8 cellular contexts compared by ENCODE assay signal in the genomic region with DNA sequence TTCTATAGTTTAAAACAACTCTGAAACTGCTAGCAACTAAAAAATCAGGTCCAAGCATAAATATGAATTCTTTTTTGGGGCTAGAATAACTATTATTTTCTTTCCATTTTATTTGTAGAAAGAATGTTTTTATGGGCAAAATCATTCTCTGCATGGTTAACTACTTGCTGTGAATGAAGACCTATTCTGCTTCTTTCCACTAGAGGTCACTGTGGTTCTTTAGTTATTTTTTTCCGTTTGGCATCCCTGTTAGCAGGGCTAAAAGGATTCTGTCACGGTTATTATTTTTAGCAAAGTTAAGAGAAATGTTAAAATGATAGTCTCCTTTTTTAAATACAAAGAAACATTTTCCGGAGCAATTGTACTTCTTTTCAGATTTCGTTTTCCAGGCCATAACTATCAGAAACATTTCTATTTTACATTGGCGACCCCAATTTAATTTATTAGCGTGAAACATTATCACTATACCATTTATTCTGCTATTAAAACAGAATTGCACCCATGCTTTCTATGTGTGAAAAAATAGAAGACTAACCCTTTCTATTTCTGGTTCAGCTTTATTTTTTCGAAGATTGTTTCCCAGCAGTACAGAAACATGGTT.
DNase-seq lines count a peak whose midpoint lies in the region; FAIRE-seq and TF ChIP-seq lines count a peak whose summit lies in the region.

No MANE protein-coding gene starts in this region.

- no peaks in the 10 kb centered on the region for H3K9me3 Mint-ChIP-seq in activated T-cell treated with anti-CD3 and anti-CD28 coated beads, Interleukin-2, amount 50 U/mL, for 24 hours

- H3F3A ChIP-seq in smooth muscle cell (ENCODE audit: low read depth) = no peaks in the 10 kb centered on the region

- no peaks in the 10 kb centered on the region for H3K4me1 Mint-ChIP-seq in activated T-cell treated with anti-CD3 and anti-CD28 coated beads, Interleukin-2, amount 50 U/mL, for 24 hours (ENCODE audit: low read depth)

- peak overlapping the region; percentile 23 for H3K4me2 ChIP-seq in smooth muscle cell

- peaks cover 26% of the 10 kb centered on the region for H3K27me3 Mint-ChIP-seq in activated T-cell treated with anti-CD3 and anti-CD28 coated beads, Interleukin-2, amount 50 U/mL, for 24 hours

- H3K4me3 ChIP-seq in H7 (ENCODE audit: insufficient read depth, low read depth, low read length) = no peak overlapping the region
- no peak overlapping the region for H3K4me3 ChIP-seq in smooth muscle cell

- WGBS in smooth muscle cell (ENCODE audit: low lambda C conversion rate) = 41% methylated on average over 7 of the region's 7 CpGs

- DNase-seq in GM10266 (ENCODE audit: extremely low spot score) = peak; percentile 22
- peak; percentile 15 for DNase-seq in H7
- peak; percentile 66 for DNase-seq in NCI-H1417 treated with DMSO at 0.1 percent for 48 hours (lab: John Stamatoyannopoulos, UW)
- peak; percentile 23 for DNase-seq in germinal center (ENCODE audit: low spot score)
- no peak for DNase-seq in smooth muscle cell (lab: John Stamatoyannopoulos, UW; ENCODE audit: unreplicated experiment)
- DNase-seq in activated T-cell treated with anti-CD3 and anti-CD28 coated beads, Interleukin-2, amount 50 U/mL, for 24 hours = no peak
- DNase-seq in NCI-H1048 (lab: John Stamatoyannopoulos, UW) = no peak

- peak overlapping the region; percentile 7 for H2AFZ ChIP-seq in smooth muscle cell (ENCODE audit: low read depth)

- no peaks in the 10 kb centered on the region for H3K36me3 Mint-ChIP-seq in activated T-cell treated with anti-CD3 and anti-CD28 coated beads, Interleukin-2, amount 50 U/mL, for 24 hours (ENCODE audit: low read depth)

- H3K9me3 ChIP-seq in smooth muscle cell (replicated peaks; ENCODE audit: low read depth) = no peaks in the 10 kb centered on the region

- H3K27ac ChIP-seq in smooth muscle cell (ENCODE audit: low read depth) = no peak overlapping the region

- no peaks in the 10 kb centered on the region for H3K79me2 ChIP-seq in smooth muscle cell (ENCODE audit: low read depth)

- peak; percentile 92 for FAIRE-seq in TTC549 (lab: Jason Lieb, UNC)

- H3K4me3 Mint-ChIP-seq in activated T-cell treated with anti-CD3 and anti-CD28 coated beads, Interleukin-2, amount 50 U/mL, for 24 hours = no peak overlapping the region

- H3K4me1 ChIP-seq in smooth muscle cell (ENCODE audit: low read depth) = peaks cover 3% of the 10 kb centered on the region

- H3K27me3 ChIP-seq in H7 (ENCODE audit: control insufficient read depth, insufficient read depth, low read length) = no peaks in the 10 kb centered on the region
- no peaks in the 10 kb centered on the region for H3K27me3 ChIP-seq in smooth muscle cell (ENCODE audit: low read depth)

- H3K9ac ChIP-seq in smooth muscle cell (ENCODE audit: low read depth) = no peak overlapping the region

- no peak overlapping the region for H3K27ac Mint-ChIP-seq in activated T-cell treated with anti-CD3 and anti-CD28 coated beads, Interleukin-2, amount 50 U/mL, for 24 hours

- H3K36me3 ChIP-seq in H7 (replicated peaks; ENCODE audit: control insufficient read depth, insufficient read depth, low read length) (no peaks in the 10 kb centered on the region), smooth muscle cell (ENCODE audit: low read depth) (no peaks in the 10 kb centered on the region)

- TF ChIP-seq CTCF in GM10266 (IDR thresholded peaks at IDR 0.05; ENCODE audit: control insufficient read depth, insufficient read depth, low read depth, missing control alignments) = peak; percentile 71
- TF ChIP-seq CTCF in smooth muscle cell (IDR thresholded peaks at IDR 0.05; ENCODE audit: borderline replicate concordance, insufficient read depth, poor library complexity, severe bottlenecking) = peak; percentile 88

- no peaks in the 10 kb centered on the region for H4K20me1 ChIP-seq in smooth muscle cell (ENCODE audit: low read depth)

Comparison
In these comparisons a context has a peak if more than half of its experiments do, and no peak if none do; other contexts are left out.
1. DNase-seq: peak in GM10266 (single experiment), H7 (single experiment), NCI-H1417 treated with DMSO at 0.1 percent for 48 hours (single experiment) and germinal center (single experiment); none in smooth muscle cell (single experiment), activated T-cell treated with anti-CD3 and anti-CD28 coated beads, Interleukin-2, amount 50 U/mL, for 24 hours (single experiment) and NCI-H1048 (single experiment).